ENCODE assay signal across 8 cellular contexts in genomic region chr5:65021527-65022226, GRCh38.
DNase-seq lines count a peak whose midpoint lies in the region; ATAC-seq and TF ChIP-seq lines count a peak whose summit lies in the region.

No MANE protein-coding gene starts in this region.

- no peaks in the 10 kb centered on the region for H3K9me3 Mint-ChIP-seq in activated B cell treated with CpG ODN at 0.5 μM for 24 hours

- no peak overlapping the region for H3K27ac Mint-ChIP-seq in activated B cell treated with CpG ODN at 0.5 μM for 24 hours

- no peak overlapping the region for H3K27ac ChIP-seq in right atrium auricular region

- CTCF ChIA-PET in activated B cell treated with CpG ODN at 0.5 μM for 24 hours (lab: Charles Lee), result no interaction called here

- peak; percentile 89 for ATAC-seq in Right ventricle myocardium superior (ENCODE audit: poor library complexity)
- peak; percentile 50 for ATAC-seq in HG02973 (IDR thresholded peaks at IDR 0.05; ENCODE audit: unreplicated experiment)
- ATAC-seq in activated B cell treated with CpG ODN at 0.5 μM for 24 hours (ENCODE audit: low read depth), result peak; percentile 37

- peaks cover 3% of the 10 kb centered on the region for H3K36me3 Mint-ChIP-seq in activated B cell treated with CpG ODN at 0.5 μM for 24 hours (ENCODE audit: low read depth)

- TF ChIP-seq CTCF in right atrium auricular region (IDR thresholded peaks at IDR 0.05) (no peak), activated B cell treated with CpG ODN at 0.5 μM for 24 hours (IDR thresholded peaks at IDR 0.05) (no peak)

- no peaks in the 10 kb centered on the region for H3K9me3 ChIP-seq in right atrium auricular region

- H3K4me3 ChIP-seq in right atrium auricular region, result no peak overlapping the region

- DNase-seq in Right ventricle myocardium superior (no peak), right atrium auricular region (ENCODE audit: low spot score) (no peak), activated B cell treated with CpG ODN at 0.5 μM for 24 hours (no peak), GOT3 (lab: John Stamatoyannopoulos, UW) (no peak), NCI-H128 (lab: John Stamatoyannopoulos, UW; ENCODE audit: unreplicated experiment) (no peak), HPDE6-E6E7 (ENCODE audit: extremely low spot score) (no peak)
- no peak for DNase-seq in stimulated activated CD4-positive, alpha-beta T cell treated with anti-CD3 and anti-CD28 coated beads, Interleukin-4, amount 100 ng/mL, for 1 hour

- H3K4me3 Mint-ChIP-seq in activated B cell treated with CpG ODN at 0.5 μM for 24 hours, result no peak overlapping the region

- POLR2A ChIA-PET in activated B cell treated with CpG ODN at 0.5 μM for 24 hours (lab: Charles Lee), result interaction anchor here (1.0 kb wide), 1 partner anchor 13 kb away, joined by 3 read pairs; no protein-coding TSS in a partner anchor

- intact Hi-C loops in Right ventricle myocardium superior (cut with DNase I), result no loop called here
- intact Hi-C loops in activated B cell treated with CpG ODN at 0.5 μM for 24 hours (cut with micrococcal nuclease), result no loop called here

- no peaks in the 10 kb centered on the region for H3K27me3 ChIP-seq in right atrium auricular region

- peaks cover 0 to 7% of the 10 kb centered on the region in 2 donors for H3K4me1 ChIP-seq in right atrium auricular region

- no peaks in the 10 kb centered on the region for H3K36me3 ChIP-seq in right atrium auricular region

- H3K27me3 Mint-ChIP-seq in activated B cell treated with CpG ODN at 0.5 μM for 24 hours, result no peaks in the 10 kb centered on the region

- peaks cover 25% of the 10 kb centered on the region for H3K4me1 Mint-ChIP-seq in activated B cell treated with CpG ODN at 0.5 μM for 24 hours

Comparison
In these comparisons a context has a peak if more than half of its experiments do, and no peak if none do; other contexts are left out.
1. ATAC-seq: peak in every context shown above with its lines; median percentile 89 in Right ventricle myocardium superior; 50 in HG02973; 37 in activated B cell treated with CpG ODN at 0.5 μM for 24 hours.